ENCODE assay signal across 17 cellular contexts in the genomic region with DNA sequence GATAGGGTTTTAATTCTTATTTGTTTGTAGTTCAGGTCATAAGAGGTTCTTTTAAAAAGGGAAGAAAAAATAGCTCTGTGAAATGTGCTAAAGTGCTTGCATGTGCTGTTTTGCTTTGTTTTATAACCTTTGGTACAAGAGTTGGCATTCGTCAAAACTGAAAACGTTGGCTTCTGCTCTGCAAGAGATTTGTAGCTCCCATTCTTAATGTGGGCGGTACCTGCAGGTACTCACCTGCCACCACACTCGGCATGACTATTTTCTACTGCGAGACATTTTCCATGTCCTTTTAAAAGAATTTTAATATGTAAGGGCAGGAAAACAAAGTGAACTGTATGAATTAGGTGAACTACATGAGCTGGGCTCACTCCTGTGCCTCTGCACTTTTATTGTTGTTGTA.
"Had no signal": no experiment of that assay in that cellular context is flagged by ENCODE, and none has a peak within 500 bp of the region (broad histone marks: within the 10 kb centered on the region; RNA-seq: fewer than 3 reads in every experiment).

No MANE protein-coding gene starts in this region.

- DNase-seq: activated B cell treated with CpG ODN at 0.5 μM for 24 hours; activated CD4-positive, alpha-beta T cell treated with anti-CD3 and anti-CD28 coated beads for 4 hours; activated CD8-positive, alpha-beta T cell treated with anti-CD3 and anti-CD28 coated beads for 36 hours; activated naive CD4-positive, alpha-beta T cell treated with anti-CD3 and anti-CD28 coated beads, Interleukin-2, amount 10 ng/mL, durations not matched to agents 7 days and 5 days; activated naive CD8-positive, alpha-beta T cell treated with anti-CD3 and anti-CD28 coated beads, Interleukin-2, amount 50 U/mL, for 24 hours; activated T-cell treated with anti-CD3 and anti-CD28 coated beads, Interleukin-2, amount 50 U/mL, for 4 hours; anterior cingulate cortex; cortex of kidney; left lung; mammary epithelial cell; naive B cell; spleen; stimulated activated naive B cell treated with anti-CD40 and anti-IgM and Interleukin-4, amounts not matched to agents 10 μg/mL and 1 μg/mL and 100 μg/mL, for 72 hours; T-cell had no signal

- H3K27me3 Mint-ChIP-seq: activated B cell treated with CpG ODN at 0.5 μM for 24 hours; activated CD8-positive, alpha-beta T cell treated with anti-CD3 and anti-CD28 coated beads for 36 hours; activated naive CD4-positive, alpha-beta T cell treated with anti-CD3 and anti-CD28 coated beads, Interleukin-2, amount 10 ng/mL, durations not matched to agents 7 days and 5 days; activated naive CD8-positive, alpha-beta T cell treated with anti-CD3 and anti-CD28 coated beads, Interleukin-2, amount 50 U/mL, for 24 hours; naive B cell; stimulated activated naive B cell treated with anti-CD40 and anti-IgM and Interleukin-4, amounts not matched to agents 10 μg/mL and 1 μg/mL and 100 μg/mL, for 72 hours; T-cell had no signal

- H3K4me3 ChIP-seq: left lung, prostate gland, spleen had no signal

- H3K36me3 ChIP-seq: prostate gland had no signal

- H3K36me3 Mint-ChIP-seq: activated naive CD4-positive, alpha-beta T cell treated with anti-CD3 and anti-CD28 coated beads, Interleukin-2, amount 10 ng/mL, durations not matched to agents 7 days and 5 days had no signal

- H3K27ac Mint-ChIP-seq: activated B cell treated with CpG ODN at 0.5 μM for 24 hours; activated CD8-positive, alpha-beta T cell treated with anti-CD3 and anti-CD28 coated beads for 36 hours; activated naive CD4-positive, alpha-beta T cell treated with anti-CD3 and anti-CD28 coated beads, Interleukin-2, amount 10 ng/mL, durations not matched to agents 7 days and 5 days; activated naive CD8-positive, alpha-beta T cell treated with anti-CD3 and anti-CD28 coated beads, Interleukin-2, amount 50 U/mL, for 24 hours; stimulated activated naive B cell treated with anti-CD40 and anti-IgM and Interleukin-4, amounts not matched to agents 10 μg/mL and 1 μg/mL and 100 μg/mL, for 72 hours had no signal

- H3K9me3 ChIP-seq: left lung, prostate gland, spleen had no signal

- H3K9me3 Mint-ChIP-seq: activated B cell treated with CpG ODN at 0.5 μM for 24 hours; activated CD8-positive, alpha-beta T cell treated with anti-CD3 and anti-CD28 coated beads for 36 hours; activated naive CD4-positive, alpha-beta T cell treated with anti-CD3 and anti-CD28 coated beads, Interleukin-2, amount 10 ng/mL, durations not matched to agents 7 days and 5 days; activated naive CD8-positive, alpha-beta T cell treated with anti-CD3 and anti-CD28 coated beads, Interleukin-2, amount 50 U/mL, for 24 hours; activated T-cell treated with anti-CD3 and anti-CD28 coated beads, Interleukin-2, amount 50 U/mL, for 4 hours; naive B cell; neural crest cell; stimulated activated naive B cell treated with anti-CD40 and anti-IgM and Interleukin-4, amounts not matched to agents 10 μg/mL and 1 μg/mL and 100 μg/mL, for 72 hours; T-cell had no signal

- H3K4me3 Mint-ChIP-seq: activated B cell treated with CpG ODN at 0.5 μM for 24 hours; activated CD8-positive, alpha-beta T cell treated with anti-CD3 and anti-CD28 coated beads for 36 hours; activated naive CD4-positive, alpha-beta T cell treated with anti-CD3 and anti-CD28 coated beads, Interleukin-2, amount 10 ng/mL, durations not matched to agents 7 days and 5 days; activated naive CD8-positive, alpha-beta T cell treated with anti-CD3 and anti-CD28 coated beads, Interleukin-2, amount 50 U/mL, for 24 hours; activated T-cell treated with anti-CD3 and anti-CD28 coated beads, Interleukin-2, amount 50 U/mL, for 4 hours; naive B cell; neural crest cell; stimulated activated naive B cell treated with anti-CD40 and anti-IgM and Interleukin-4, amounts not matched to agents 10 μg/mL and 1 μg/mL and 100 μg/mL, for 72 hours; T-cell had no signal

- H3K27ac ChIP-seq: left lung, prostate gland, spleen had no signal

- FAIRE-seq: keratinocyte had no signal

- H3K4me1 ChIP-seq: prostate gland had no signal

- ATAC-seq: activated CD8-positive, alpha-beta T cell treated with anti-CD3 and anti-CD28 coated beads for 36 hours; activated naive CD8-positive, alpha-beta T cell treated with anti-CD3 and anti-CD28 coated beads, Interleukin-2, amount 50 U/mL, for 24 hours; activated T-cell treated with anti-CD3 and anti-CD28 coated beads, Interleukin-2, amount 50 U/mL, for 4 hours; left lung; stimulated activated naive B cell treated with anti-CD40 and anti-IgM and Interleukin-4, amounts not matched to agents 10 μg/mL and 1 μg/mL and 100 μg/mL, for 72 hours; T-cell had no signal

- H3K27me3 ChIP-seq: left lung, spleen had no signal
